25 cellular contexts compared by ENCODE assay signal in genomic region chr1:8193840-8194406, GRCh38.
DNase-seq lines count a peak whose midpoint lies in the region; ATAC-seq, FAIRE-seq and TF ChIP-seq lines count a peak whose summit lies in the region.
"Had no signal": no experiment of that assay in that cellular context is flagged by ENCODE, and none has a peak within 500 bp of the region (broad histone marks: within the 10 kb centered on the region; RNA-seq: fewer than 3 reads in every experiment).

No MANE protein-coding gene starts in this region.

- no peaks in the 10 kb centered on the region for H3K27me3 Mint-ChIP-seq in astrocyte (ENCODE audit: low read depth, unreplicated experiment)

- peak overlapping the region; percentile 45 for H2AK5ac ChIP-seq in mesenchymal stem cell (ENCODE audit: low read length, severe bottlenecking)

- 0 out of 2 replicates have a peak, but pooled peaks cover 5% of the 10 kb centered on the region for H3F3A ChIP-seq in GM23248 (ENCODE audit: insufficient read depth)

- no peak overlapping the region for H3K4me3 ChIP-seq in A549
- H3K4me3 ChIP-seq in GM23248 = no peak overlapping the region
- H3K4me3 ChIP-seq in astrocyte (ENCODE audit: insufficient read depth, low read depth, low read length) = no peak overlapping the region
- no peak overlapping the region for H3K4me3 ChIP-seq in mesenchymal stem cell (ENCODE audit: insufficient read depth in 1 of 2, low read depth in 1 of 2, low read length in 2 of 2)
- no peak overlapping the region for H3K4me3 ChIP-seq in left ventricle myocardium inferior
- H3K4me3 ChIP-seq: sigmoid colon had no signal

- POLR2A ChIA-PET in A549 (lab: Yijun Ruan, JAX) = interaction anchor here (1.3 kb wide), 1 partner anchor 168 kb away, joined by 3 read pairs; the partner anchor contains the start of gene ERRFI1

- H3K79me1 ChIP-seq in mesenchymal stem cell (replicated peaks; ENCODE audit: low read length, poor library complexity, severe bottlenecking) = no peaks in the 10 kb centered on the region

- peak in 1 of 2 experiments; percentile 18; a peak in 3 of 6 replicates for ATAC-seq in A549
- ATAC-seq: natural killer cell had no signal

- FAIRE-seq in A549 (lab: Jason Lieb, UNC) (no peak), astrocyte (lab: Jason Lieb, UNC) (no peak)
- FAIRE-seq: bronchial epithelial cell, urothelium cell line had no signal

- no peak overlapping the region for H2BK5ac ChIP-seq in mesenchymal stem cell (ENCODE audit: low read depth, low read length, poor library complexity, severe bottlenecking)

- peaks cover 60% of the 10 kb centered on the region for H3K4me1 ChIP-seq in A549
- H3K4me1 ChIP-seq in GM23248 (ENCODE audit: insufficient read depth) = peaks cover 29% of the 10 kb centered on the region
- peaks cover 36% of the 10 kb centered on the region for H3K4me1 ChIP-seq in astrocyte (ENCODE audit: insufficient read depth, low read length)
- H3K4me1 ChIP-seq in mesenchymal stem cell (ENCODE audit: control insufficient read depth, insufficient read depth, low read depth, low read length) = peaks cover 12% of the 10 kb centered on the region
- H3K4me1 ChIP-seq in left ventricle myocardium inferior = peaks cover 27% of the 10 kb centered on the region

- CTCF ChIA-PET in A549 (lab: Yijun Ruan, JAX) = interaction anchor here (1.2 to 2.3 kb wide), 4 partner anchors 18 to 120 kb away, joined by 3 to 10 read pairs (median 4); no protein-coding TSS in a partner anchor

- no peak overlapping the region for H3K4me3 Mint-ChIP-seq in astrocyte (ENCODE audit: unreplicated experiment)
- H3K4me3 Mint-ChIP-seq: dendritic cell treated with granulocyte-macrophage colony-stimulating factor and Interleukin-4, amounts not matched to agents 40 ng/mL and 50 ng/mL, for 4 days; natural killer cell had no signal

- H3K36me3 Mint-ChIP-seq in astrocyte (ENCODE audit: low read depth, unreplicated experiment) = no peaks in the 10 kb centered on the region
- H3K36me3 Mint-ChIP-seq: CD14-positive monocyte, natural killer cell had no signal

- peak overlapping the region in 1 of 2 experiments; percentile 0 for H3K18ac ChIP-seq in mesenchymal stem cell (ENCODE audit: low read depth in 1 of 2, low read length in 2 of 2)

- H2AFZ ChIP-seq in GM23248 (no peak overlapping the region), astrocyte (ENCODE audit: low read depth, low read length) (no peak overlapping the region), mesenchymal stem cell (ENCODE audit: low read depth, low read length) (no peak overlapping the region)

- H3K4ac ChIP-seq in mesenchymal stem cell (ENCODE audit: low read depth in 1 of 2, low read length in 2 of 2) = peak overlapping the region in 1 of 2 experiments; percentile 59

- TF ChIP-seq CTCF in A549 (IDR thresholded peaks at IDR 0.05) = no peak
- no peak for TF ChIP-seq CTCF in astrocyte (IDR thresholded peaks at IDR 0.05; ENCODE audit: insufficient read depth, low read depth, low read length)
- no peak for TF ChIP-seq CTCF in left ventricle myocardium inferior (IDR thresholded peaks at IDR 0.05; ENCODE audit: borderline replicate concordance)

- no peak for TF ChIP-seq POLR2A in A549 (IDR thresholded peaks at IDR 0.05; ENCODE audit: low read length)

- 49% methylated on average over 8 of the region's 8 CpGs for WGBS in A549 (ENCODE audit: missing lambda C conversion rate)
- 89 to 90% methylated on average over 8 of the region's 8 CpGs for WGBS in GM23248 (ENCODE audit: low coverage in 1 of 2, low lambda C conversion rate in 2 of 2, missing lambda C conversion rate in 2 of 2), 2 experiments
- WGBS in mesenchymal stem cell = 74% methylated on average over 8 of the region's 8 CpGs

- H3K79me2 ChIP-seq in GM23248 (ENCODE audit: insufficient read depth) (no peaks in the 10 kb centered on the region), astrocyte (ENCODE audit: insufficient read depth, low read length) (no peaks in the 10 kb centered on the region)

- no peak overlapping the region for H2BK120ac ChIP-seq in mesenchymal stem cell (ENCODE audit: low read depth, low read length)

- DNase-seq in A549 (ENCODE audit: low read depth in 1 of 2, low spot score in 1 of 2) (peak in 1 of 2 experiments; percentile 45), GM23248 (no peak), astrocyte (ENCODE audit: low read depth) (no peak), mesenchymal stem cell (no peak), hypothalamus (lab: John Stamatoyannopoulos, UW) (no peak), NCI-H446 (lab: John Stamatoyannopoulos, UW) (no peak), NCI-H1436 treated with DMSO at 0.1 percent for 48 hours (lab: John Stamatoyannopoulos, UW) (no peak), left ventricle myocardium inferior (no peak)
- DNase-seq: activated gamma-delta T cell treated with Interleukin-2 at 50 U/mL for 16 hours; activated T-cell treated with anti-CD3 and anti-CD28 coated beads, Interleukin-2, amount 50 U/mL, for 1 hour; GDM1; head of caudate nucleus; left colon; natural killer cell; NCI-H1417 treated with DMSO at 0.1 percent for 48 hours; NCI-H2171 treated with DMSO at 0.1 percent for 48 hours; NCI-H748 treated with DMSO at 0.1 percent for 48 hours; SIG-M5; sigmoid colon; T-helper 1 cell had no signal

- H3K9me3 ChIP-seq in A549 (no peaks in the 10 kb centered on the region), GM23248 (ENCODE audit: low read depth) (no peaks in the 10 kb centered on the region), astrocyte (ENCODE audit: insufficient read depth, low read depth, low read length) (no peaks in the 10 kb centered on the region), mesenchymal stem cell (ENCODE audit: control insufficient read depth, low read length) (no peaks in the 10 kb centered on the region), left ventricle myocardium inferior (replicated peaks) (no peaks in the 10 kb centered on the region)
- H3K9me3 ChIP-seq: sigmoid colon had no signal

- peaks cover 20% of the 10 kb centered on the region for H3K4me1 Mint-ChIP-seq in astrocyte (ENCODE audit: low read depth, unreplicated experiment)

- peak overlapping the region; percentile 71 for H3K4me2 ChIP-seq in A549
- H3K4me2 ChIP-seq in GM23248 (ENCODE audit: unreplicated experiment) = peak overlapping the region; percentile 13
- peak overlapping the region; percentile 68 for H3K4me2 ChIP-seq in astrocyte (ENCODE audit: low read length)
- H3K4me2 ChIP-seq in mesenchymal stem cell (ENCODE audit: low read length, poor library complexity, severe bottlenecking) = no peak overlapping the region

- no peak overlapping the region for H4K8ac ChIP-seq in mesenchymal stem cell (ENCODE audit: low read length)

- no peaks in the 10 kb centered on the region for H4K20me1 ChIP-seq in GM23248 (ENCODE audit: insufficient read depth)
- no peaks in the 10 kb centered on the region for H4K20me1 ChIP-seq in astrocyte (ENCODE audit: insufficient read depth, low read length)

- H3K9ac ChIP-seq in GM23248 = no peak overlapping the region
- H3K9ac ChIP-seq in astrocyte (ENCODE audit: low read length) = peak overlapping the region; percentile 24
- H3K9ac ChIP-seq in mesenchymal stem cell (ENCODE audit: low read length) = no peak overlapping the region

- H3K36me3 ChIP-seq in GM23248 (ENCODE audit: low read depth) (no peaks in the 10 kb centered on the region), astrocyte (ENCODE audit: insufficient read depth, low read length) (no peaks in the 10 kb centered on the region), mesenchymal stem cell (ENCODE audit: control insufficient read depth in 1 of 2, insufficient read depth in 2 of 2, low read depth in 1 of 2, low read length in 2 of 2) (no peaks in the 10 kb centered on the region), left ventricle myocardium inferior (no peaks in the 10 kb centered on the region)
- H3K36me3 ChIP-seq: sigmoid colon had no signal

- H3K9me2 ChIP-seq in GM23248 (ENCODE audit: insufficient read depth) = no peaks in the 10 kb centered on the region

- TF ChIP-seq RAD21 in A549 (conservative IDR thresholded peaks at IDR 0.05 in 1 of 2, IDR thresholded peaks at IDR 0.05 in 1 of 2) = no peak

- in situ Hi-C loops in GM23248 (cut with MboI) = no loop called here

- H3K14ac ChIP-seq in mesenchymal stem cell (ENCODE audit: low read length in 2 of 2) = no peak overlapping the region

- H3K27ac ChIP-seq in A549 (peak overlapping the region; percentile 95 to 98), GM23248 (no peak overlapping the region), astrocyte (ENCODE audit: low read depth, low read length) (peak overlapping the region; percentile 79), mesenchymal stem cell (ENCODE audit: low read length, poor library complexity, severe bottlenecking) (no peak overlapping the region), left ventricle myocardium inferior (replicated peaks) (no peak overlapping the region)
- H3K27ac ChIP-seq: HL-60 had no signal

- no peak overlapping the region for H2BK12ac ChIP-seq in mesenchymal stem cell (ENCODE audit: low read length in 2 of 2)

- TF ChIP-seq EP300 in A549 (IDR thresholded peaks at IDR 0.05) = no peak

- H4K91ac ChIP-seq in mesenchymal stem cell (ENCODE audit: low read length) = no peak overlapping the region

- H3K27me3 ChIP-seq in GM23248 (replicated peaks; ENCODE audit: insufficient read depth) = no peaks in the 10 kb centered on the region
- H3K27me3 ChIP-seq in astrocyte (ENCODE audit: insufficient read depth, low read length) = no peaks in the 10 kb centered on the region
- H3K27me3 ChIP-seq in mesenchymal stem cell (ENCODE audit: control insufficient read depth in 1 of 2, insufficient read depth in 1 of 2, low read length in 2 of 2) = no peaks in the 10 kb centered on the region
- H3K27me3 ChIP-seq in left ventricle myocardium inferior (ENCODE audit: low read depth) = no peaks in the 10 kb centered on the region
- H3K27me3 ChIP-seq: sigmoid colon had no signal

- H3K27ac Mint-ChIP-seq in astrocyte (ENCODE audit: unreplicated experiment) = peak overlapping the region; percentile 54
- H3K27ac Mint-ChIP-seq: dendritic cell treated with granulocyte-macrophage colony-stimulating factor and Interleukin-4, amounts not matched to agents 40 ng/mL and 50 ng/mL, for 4 days; natural killer cell had no signal

- intact Hi-C loops in left ventricle myocardium inferior (cut with micrococcal nuclease) = no loop called here

- peaks cover 2% of the 10 kb centered on the region for H3K9me3 Mint-ChIP-seq in astrocyte (ENCODE audit: unreplicated experiment)
- H3K9me3 Mint-ChIP-seq: natural killer cell had no signal

- H3K23ac ChIP-seq in mesenchymal stem cell (ENCODE audit: low read length in 2 of 2) = no peak overlapping the region

- H2BK15ac ChIP-seq in mesenchymal stem cell (ENCODE audit: low read depth, poor library complexity, severe bottlenecking) = no peak overlapping the region

TF ChIP-seq in A549, 52 proteins besides CTCF, POLR2A, EP300 and RAD21 (continues in another document):
- no peak for TF ChIP-seq KDM5A (IDR thresholded peaks at IDR 0.05)
- TF ChIP-seq HOXB5 (CRISPR knock-in tag; IDR thresholded peaks at IDR 0.05) = no peak
- 0 out of 2 replicates have a peak, but pooled peaks have one; percentile 54 for TF ChIP-seq TP53 (CRISPR knock-in tag; IDR thresholded peaks at IDR 0.05)
- TF ChIP-seq MAX (IDR thresholded peaks at IDR 0.05) = no peak
- no peak; the same call in 1 of the 2 replicates for TF ChIP-seq FOSB (CRISPR knock-in tag; IDR thresholded peaks at IDR 0.05)
- TF ChIP-seq BHLHE40 (IDR thresholded peaks at IDR 0.05; ENCODE audit: low read depth, low read length) = no peak

Comparison
In these comparisons a context has a peak if more than half of its experiments do, and no peak if none do; other contexts are left out.
1. H3K27ac ChIP-seq: peak in A549 (2 of 2) and astrocyte (single experiment); none in GM23248 (single experiment), mesenchymal stem cell (single experiment) and left ventricle myocardium inferior (single experiment).